In genomic region chr6:28953039-28953872, GRCh38 we compare ENCODE assay signal across 8 cellular contexts. TPM values are rescaled to one million over a fixed set of nuclear protein-coding genes. Genes with fewer than 3 reads are reported as not detected.
DNase-seq lines count a peak whose midpoint lies in the region; TF ChIP-seq lines count a peak whose summit lies in the region.

No MANE protein-coding gene starts in this region.

- TF ChIP-seq CTCF in GM13976 (IDR thresholded peaks at IDR 0.05; ENCODE audit: borderline replicate concordance, control extremely low read depth, extremely low read depth, insufficient read depth, missing control alignments) (no peak), PC-9 (conservative IDR thresholded peaks at IDR 0.05) (no peak), fibroblast of the aortic adventitia (IDR thresholded peaks at IDR 0.05; ENCODE audit: insufficient read depth, low read length) (no peak), vagina (IDR thresholded peaks at IDR 0.05) (no peak)

- H3F3A ChIP-seq in PC-9 (ENCODE audit: insufficient read depth, low read depth): peaks cover 44% of the 10 kb centered on the region

- peak overlapping the region; percentile 41 for H3K27ac ChIP-seq in PC-9
- no peak overlapping the region for H3K27ac ChIP-seq in vagina

- H3K4me3 ChIP-seq in PC-9 (peak overlapping the region; percentile 66), fibroblast of the aortic adventitia (ENCODE audit: low read depth, low read length) (peak overlapping the region; percentile 55), vagina (peak overlapping the region; percentile 18 to 22)

- CTCF ChIA-PET in PC-9 (lab: Charles Lee): interaction anchor here (0.6 kb wide), 1 partner anchor 19 kb away, joined by 3 read pairs; no protein-coding TSS in a partner anchor

- H3K4me1 ChIP-seq in PC-9 (replicated peaks; ENCODE audit: insufficient read depth) (peaks cover 32% of the 10 kb centered on the region), vagina (peaks cover 9% of the 10 kb centered on the region)

- BruUV-seq in PC-9 (replicated peaks; lab: Mats Ljungman, UMichigan): no TSS peak

- no peaks in the 10 kb centered on the region for H4K20me1 ChIP-seq in PC-9 (ENCODE audit: insufficient read depth)

- POLR2A ChIA-PET in PC-9 (lab: Charles Lee; ENCODE audit: unreplicated experiment): interaction anchor here (0.6 kb wide), 1 partner anchor 464 kb away, joined by 18 read pairs; no protein-coding TSS in a partner anchor

- no peaks in the 10 kb centered on the region for H3K9me3 ChIP-seq in PC-9 (ENCODE audit: insufficient read depth, low read depth)
- no peaks in the 10 kb centered on the region for H3K9me3 ChIP-seq in vagina

- no peak for TF ChIP-seq POLR2A in vagina (IDR thresholded peaks at IDR 0.05)

- peak overlapping the region; percentile 95 for H2AFZ ChIP-seq in PC-9

- in situ Hi-C loops in GM13976 (cut with MboI; ENCODE audit: low sequenced_read_pairs, unreplicated experiment): no loop called here

- peak; percentile 68 for DNase-seq in GM13976 (ENCODE audit: low spot score)
- DNase-seq in HPDE6-E6E7 (ENCODE audit: extremely low spot score): peak; percentile 39
- peak; percentile 61 to 67 for DNase-seq in PC-9
- DNase-seq in activated T-cell treated with anti-CD3 and anti-CD28 coated beads, Interleukin-2, amount 50 U/mL, for 48 hours: peak; percentile 80
- DNase-seq in fibroblast of the aortic adventitia (ENCODE audit: low read depth): peak; percentile 73
- DNase-seq in nucleus accumbens (lab: John Stamatoyannopoulos, UW): peak in 33 of 56 donors; percentile 4 to 71 (median 22)
- DNase-seq in vagina (ENCODE audit: extremely low spot score in 2 of 2): no peak
- no peak for DNase-seq in mesenteric fat pad (ENCODE audit: low spot score)

- no peaks in the 10 kb centered on the region for H3K36me3 ChIP-seq in PC-9 (ENCODE audit: low read depth)
- H3K36me3 ChIP-seq in vagina: no peaks in the 10 kb centered on the region

- peak overlapping the region; percentile 90 for H3K4me2 ChIP-seq in PC-9

- H3K9me2 ChIP-seq in PC-9 (ENCODE audit: insufficient read depth): no peaks in the 10 kb centered on the region

- H3K79me2 ChIP-seq in PC-9 (ENCODE audit: low read depth): no peaks in the 10 kb centered on the region

- intact Hi-C loops in PC-9 (cut with micrococcal nuclease; ENCODE audit: unreplicated experiment) (loop anchor here (1.0 kb wide), 1 partner anchor 29 kb away; no protein-coding TSS in a partner anchor), vagina (cut with DNase I) (no loop called here)

- H3K27me3 ChIP-seq in PC-9 (ENCODE audit: insufficient read depth, low read depth) (no peaks in the 10 kb centered on the region), vagina (no peaks in the 10 kb centered on the region)

RNA-seq across cellular contexts. Expression of gene TRIM27, which starts 29.5 kb away (rescaled TPM):
- 67.2 and 86.2 TPM in 2 replicates for total RNA-seq in PC-9 (2021)
- 32.7 and 49.7 TPM in 2 replicates for total RNA-seq in fibroblast of the aortic adventitia (ENCODE audit: low replicate concordance)
- 58.4 TPM for total RNA-seq in vagina
- total RNA-seq in mesenteric fat pad: 39.6 TPM

RNA-seq across cellular contexts. Expression of gene ZNF311, which starts 51.9 kb away (rescaled TPM):
- total RNA-seq in PC-9 (2021) (2.1 TPM in 2 replicates), fibroblast of the aortic adventitia (ENCODE audit: low replicate concordance) (1.3 and 2.5 TPM in 2 replicates), vagina (0.25 TPM), mesenteric fat pad (0.64 TPM)

Comparison
In these comparisons a context has a peak if more than half of its experiments do, and no peak if none do; other contexts are left out.
1. DNase-seq: peak in GM13976 (single experiment), HPDE6-E6E7 (single experiment), PC-9 (2 of 2), activated T-cell treated with anti-CD3 and anti-CD28 coated beads, Interleukin-2, amount 50 U/mL, for 48 hours (2 of 2), fibroblast of the aortic adventitia (single experiment) and nucleus accumbens (33 of 56); none in vagina (0 of 2) and mesenteric fat pad (single experiment).
2. Peak in every context shown above with its lines, with median percentiles within 50 percentile points of each other: H3K4me3 ChIP-seq.